ENCODE assay signal across 17 cellular contexts in genomic region chr3:128970741-128971048, GRCh38. TPM values are rescaled to one million over a fixed set of nuclear protein-coding genes. Genes with fewer than 3 reads are reported as not detected.
DNase-seq lines count a peak whose midpoint lies in the region; ATAC-seq and TF ChIP-seq lines count a peak whose summit lies in the region.
"Had no signal": no experiment of that assay in that cellular context is flagged by ENCODE, and none has a peak within 500 bp of the region (broad histone marks: within the 10 kb centered on the region; RNA-seq: fewer than 3 reads in every experiment).

No MANE protein-coding gene starts in this region.

- no peak overlapping the region for H3K4me3 ChIP-seq in BLaER1 treated with 17β-estradiol and CSF1 and Interleukin-3, amounts not matched to agents 10 nM and 100 nM
- H3K4me3 ChIP-seq in gastrocnemius medialis = no peak overlapping the region
- H3K4me3 ChIP-seq: coronary artery, skin epidermis had no signal

- peaks cover 0 to 6% (median 2%) of the 10 kb centered on the region in 3 donors for H3K27me3 Mint-ChIP-seq in immature natural killer cell (ENCODE audit: low read depth in 3 of 3)
- H3K27me3 Mint-ChIP-seq: activated naive CD8-positive, alpha-beta T cell; progenitor cell of endocrine pancreas had no signal

- no peaks in the 10 kb centered on the region for H3K36me3 Mint-ChIP-seq in immature natural killer cell
- H3K36me3 Mint-ChIP-seq: activated naive CD8-positive, alpha-beta T cell; memory B cell had no signal

- ATAC-seq in HG03135 (IDR thresholded peaks at IDR 0.05; ENCODE audit: unreplicated experiment) = no peak
- ATAC-seq in gastrocnemius medialis = no peak

- peak overlapping the region in 2 of 11 experiments; percentile 6 to 11; a peak in 1 of 22 replicates for H3K27ac ChIP-seq in BLaER1 treated with 17β-estradiol and CSF1 and Interleukin-3, amounts not matched to agents 10 nM and 100 nM
- H3K27ac ChIP-seq in gastrocnemius medialis = peak overlapping the region in 1 of 4 donors; percentile 37
- H3K27ac ChIP-seq: coronary artery had no signal

- no peaks in the 10 kb centered on the region for H3K27me3 ChIP-seq in BLaER1 treated with 17β-estradiol and CSF1 and Interleukin-3, amounts not matched to agents 10 nM and 100 nM
- H3K27me3 ChIP-seq in gastrocnemius medialis = no peaks in the 10 kb centered on the region

- H4K20me1 ChIP-seq in BLaER1 treated with 17β-estradiol and CSF1 and Interleukin-3, amounts not matched to agents 10 nM and 100 nM = no peaks in the 10 kb centered on the region

- no peak overlapping the region for H3K27ac Mint-ChIP-seq in immature natural killer cell
- H3K27ac Mint-ChIP-seq: activated naive CD8-positive, alpha-beta T cell; memory B cell; nephron; progenitor cell of endocrine pancreas had no signal

- H3K4me1 ChIP-seq in BLaER1 treated with 17β-estradiol and CSF1 and Interleukin-3, amounts not matched to agents 10 nM and 100 nM = peaks cover 28 to 35% (median 33%) of the 10 kb centered on the region in 10 experiments
- H3K4me1 ChIP-seq in gastrocnemius medialis = peaks cover 11 to 21% of the 10 kb centered on the region in 2 donors
- H3K4me1 ChIP-seq: Caco-2 had no signal

- peaks cover 10 to 14% of the 10 kb centered on the region in 2 donors for H3K4me1 Mint-ChIP-seq in immature natural killer cell

- TF ChIP-seq POLR2A in gastrocnemius medialis (IDR thresholded peaks at IDR 0.05) = no peak

- no peaks in the 10 kb centered on the region for H3K9me3 Mint-ChIP-seq in immature natural killer cell
- H3K9me3 Mint-ChIP-seq: memory B cell, nephron had no signal

- H3K36me3 ChIP-seq in BLaER1 treated with 17β-estradiol and CSF1 and Interleukin-3, amounts not matched to agents 10 nM and 100 nM = no peaks in the 10 kb centered on the region
- H3K36me3 ChIP-seq in gastrocnemius medialis = no peaks in the 10 kb centered on the region

- H3K4me2 ChIP-seq in BLaER1 treated with 17β-estradiol and CSF1 and Interleukin-3, amounts not matched to agents 10 nM and 100 nM = peak overlapping the region; percentile 13 to 57 (median 45); a peak in 21 of 22 replicates

- in situ Hi-C loops in gastrocnemius medialis (cut with MboI; ENCODE audit: low sequenced_read_pairs in 4 of 4) = loop anchor here in 2 of 4 donors (10.0 to 25.0 kb wide), 2 partner anchors 117 to 274 kb away; partner anchors contain the start of gene COPG1 (in 1 of the 2)

- intact Hi-C loops in gastrocnemius medialis (cut with DNase I; ENCODE audit: low total_unique reads) = loop anchor here (1.0 kb wide), 1 partner anchor 275 kb away; no protein-coding TSS in a partner anchor

- no peaks in the 10 kb centered on the region for H3K9me3 ChIP-seq in BLaER1 treated with 17β-estradiol and CSF1 and Interleukin-3, amounts not matched to agents 10 nM and 100 nM (replicated peaks in 1 of 11)
- no peaks in the 10 kb centered on the region for H3K9me3 ChIP-seq in gastrocnemius medialis
- H3K9me3 ChIP-seq: Caco-2 had no signal

- no peak overlapping the region for H3K4me3 Mint-ChIP-seq in immature natural killer cell
- H3K4me3 Mint-ChIP-seq: activated naive CD8-positive, alpha-beta T cell; memory B cell; nephron had no signal

- TF ChIP-seq CTCF in gastrocnemius medialis (IDR thresholded peaks at IDR 0.05 in 4 of 5, conservative IDR thresholded peaks at IDR 0.05 in 1 of 5) = no peak

- peak overlapping the region in 2 of 11 experiments; percentile 11 to 33; a peak in 2 of 22 replicates for H3K9ac ChIP-seq in BLaER1 treated with 17β-estradiol and CSF1 and Interleukin-3, amounts not matched to agents 10 nM and 100 nM

- DNase-seq in GDM1 (lab: John Stamatoyannopoulos, UW) (peak; percentile 13), RPMI7951 (ENCODE audit: low read depth) (peak; percentile 16), immature natural killer cell (peak in 2 of 3 donors; percentile 11 to 17), GM03348 (ENCODE audit: low spot score) (no peak), gastrocnemius medialis (no peak), NCI-H2171 treated with DMSO at 0.1 percent for 48 hours (lab: John Stamatoyannopoulos, UW) (no peak)
- DNase-seq: kidney had no signal

RNA-seq across cellular contexts. Expression of gene CFAP92, which starts 23.2 kb away (rescaled TPM):
- 0.36 TPM in 1 of 2 replicates, not detected in the other for total RNA-seq in RPMI7951 (2014; rRNA removed; shearing (Covaris generic))
- not detected for polyA plus RNA-seq in immature natural killer cell
- total RNA-seq in gastrocnemius medialis = under 1 TPM in 3 of 4 donors, not detected in 1; 0.07 to 0.34 (median 0.20) TPM

RNA-seq across cellular contexts. Expression of gene EFCC1, which starts 30.4 kb away (rescaled TPM):
- not detected in 2 replicates for total RNA-seq in RPMI7951 (2014; rRNA removed; shearing (Covaris generic))
- polyA plus RNA-seq in immature natural killer cell = under 1 TPM; 0.55 to 0.80 (median 0.58) TPM
- total RNA-seq in gastrocnemius medialis = 1 to 10 TPM in 1 of 4 donors, under 1 TPM in 3; 0.26 to 1.2 (median 0.45) TPM
- total RNA-seq: Daoy had no signal

Comparison
In these comparisons a context has a peak if more than half of its experiments do, and no peak if none do; other contexts are left out.
1. DNase-seq: peak in GDM1 (single experiment), RPMI7951 (single experiment) and immature natural killer cell (2 of 3); none in GM03348 (single experiment), gastrocnemius medialis (0 of 2) and NCI-H2171 treated with DMSO at 0.1 percent for 48 hours (single experiment).